ENCODE assay signal across 22 cellular contexts in genomic region chr21:18614327-18614726, GRCh38.
"Had no signal": no experiment of that assay in that cellular context is flagged by ENCODE, and none has a peak within 500 bp of the region (broad histone marks: within the 10 kb centered on the region; RNA-seq: fewer than 3 reads in every experiment).

No MANE protein-coding gene starts in this region.

- DNase-seq: Kasumi-1; MM.1S; NCI-H1092 treated with DMSO at 0.1 percent for 48 hours; NCI-H1436; NCI-H187; NCI-H2029; NCI-H2081 treated with DMSO at 0.1 percent for 48 hours; NCI-H2171 treated with DMSO at 0.1 percent for 48 hours; NCI-H226; NCI-H524; NCI-H526 treated with DMSO at 0.1 percent for 48 hours; NCI-H774; NK-92 treated with Interleukin-12 subunit alpha and Interleukin-12 subunit beta, amount 100 ng/mL, for 24 hours; PC-3; SHP77; SK-N-SH; SW 1271; T-cell had no signal

- H3K4me3 ChIP-seq: K562 had no signal

- H3K27ac ChIP-seq: HL-60, KMS-11, RWPE1 had no signal

- H3K4me2 ChIP-seq: KMS-11, SK-N-SH had no signal

- H3K9ac ChIP-seq: KMS-11, SK-N-SH had no signal

- H3K9me3 ChIP-seq: SK-N-SH had no signal
